14 cellular contexts compared by ENCODE assay signal in genomic region chr13:52903320-52903719, GRCh38. TPM values are rescaled to one million over a fixed set of nuclear protein-coding genes. Genes with fewer than 3 reads are reported as not detected.
DNase-seq lines count a peak whose midpoint lies in the region; ATAC-seq, FAIRE-seq and TF ChIP-seq lines count a peak whose summit lies in the region.
"Had no signal": no experiment of that assay in that cellular context is flagged by ENCODE, and none has a peak within 500 bp of the region (broad histone marks: within the 10 kb centered on the region; RNA-seq: fewer than 3 reads in every experiment).

No MANE protein-coding gene starts in this region.

- intact Hi-C loops in GM12878 (cut with micrococcal nuclease; ENCODE audit: unreplicated experiment): no loop called here

- FAIRE-seq in GM12878 (lab: Jason Lieb, UNC): peak; percentile 96

- H3K36me3 Mint-ChIP-seq in natural killer cell treated with Interleukin-12 subunit alpha and Interleukin-12 subunit beta and Interleukin-15 and Interleukin-18, amount 100 ng/mL, for 72 hours: no peaks in the 10 kb centered on the region
- H3K36me3 Mint-ChIP-seq: T-cell had no signal

- SMC1A ChIA-PET in GM12878 (lab: Charles Lee; ENCODE audit: uncharacterized antibody, unreplicated experiment): interaction anchor here (0.6 to 2.1 kb wide), 8 partner anchors 9 to 238 kb away, joined by 3 to 6 read pairs (median 3); no protein-coding TSS in a partner anchor

- no peaks in the 10 kb centered on the region for H4K20me1 ChIP-seq in GM12878 (ENCODE audit: control insufficient read depth, insufficient read depth)

- ATAC-seq in GM18907 (IDR thresholded peaks at IDR 0.05; ENCODE audit: unreplicated experiment): peak; percentile 95
- ATAC-seq in GM21576 (IDR thresholded peaks at IDR 0.05; ENCODE audit: unreplicated experiment): peak; percentile 99
- peak; percentile 92 for ATAC-seq in HG03175 (IDR thresholded peaks at IDR 0.05; ENCODE audit: unreplicated experiment)
- peak; percentile 99 for ATAC-seq in GM12878
- no peak for ATAC-seq in natural killer cell treated with Interleukin-12 subunit alpha and Interleukin-12 subunit beta and Interleukin-15 and Interleukin-18, amount 100 ng/mL, for 72 hours
- ATAC-seq: stimulated activated naive CD8-positive, alpha-beta T cell treated with anti-CD3 and anti-CD28 coated beads, Interleukin-15, amount 100 ng/mL, for 72 hours; T-cell had no signal

- no peak for TF ChIP-seq EP300 in GM12878 (IDR thresholded peaks at IDR 0.05; ENCODE audit: borderline replicate concordance in 1 of 2, control insufficient read depth in 1 of 2, low read depth in 2 of 2, low read length in 2 of 2)

- H3K4me2 ChIP-seq in GM12878 (ENCODE audit: control insufficient read depth, insufficient read depth): 0 out of 2 replicates have a peak overlapping the region, but pooled peaks have one; percentile 22

- H3K4me1 Mint-ChIP-seq in natural killer cell treated with Interleukin-12 subunit alpha and Interleukin-12 subunit beta and Interleukin-15 and Interleukin-18, amount 100 ng/mL, for 72 hours (ENCODE audit: low read depth in 2 of 2): peaks cover 0 to 4% of the 10 kb centered on the region in 2 donors
- H3K4me1 Mint-ChIP-seq: stimulated activated naive CD8-positive, alpha-beta T cell treated with anti-CD3 and anti-CD28 coated beads, Interleukin-15, amount 100 ng/mL, for 72 hours; T-cell had no signal

- H3K79me2 ChIP-seq in GM12878 (ENCODE audit: control insufficient read depth, insufficient read depth, low read length): no peaks in the 10 kb centered on the region

- H3K4me3 Mint-ChIP-seq in natural killer cell treated with Interleukin-12 subunit alpha and Interleukin-12 subunit beta and Interleukin-15 and Interleukin-18, amount 100 ng/mL, for 72 hours: no peak overlapping the region
- H3K4me3 Mint-ChIP-seq: stimulated activated naive CD8-positive, alpha-beta T cell treated with anti-CD3 and anti-CD28 coated beads, Interleukin-15, amount 100 ng/mL, for 72 hours; T-cell had no signal

- BruUV-seq in GM12878 (replicated peaks; lab: Mats Ljungman, UMichigan): no TSS peak

- TF ChIP-seq CTCF in GM12878 (IDR thresholded peaks at IDR 0.05 in 2 of 3, conservative IDR thresholded peaks at IDR 0.05 in 1 of 3; ENCODE audit: control insufficient read depth in 2 of 3, extremely low read depth in 1 of 3, insufficient read depth in 1 of 3, low read depth in 3 of 3, low read length in 3 of 3): no peak

- no peak for TF ChIP-seq POLR2A in GM12878 (IDR thresholded peaks at IDR 0.05; ENCODE audit: low read depth, low read length)

- H3K4me1 ChIP-seq in GM12878 (ENCODE audit: control insufficient read depth, insufficient read depth, low read length): peaks cover 9% of the 10 kb centered on the region; the same call in 1 of the 2 replicates

- RAD21 ChIA-PET in GM12878 (lab: Charles Lee; ENCODE audit: unreplicated experiment): interaction anchor here (1.9 to 2.9 kb wide), 3 partner anchors 18 to 238 kb away, joined by 6 to 12 read pairs (median 8); no protein-coding TSS in a partner anchor

- no peak overlapping the region for H3K27ac ChIP-seq in GM12878 (ENCODE audit: control insufficient read depth, insufficient read depth)
- H3K27ac ChIP-seq: epithelial cell of prostate had no signal

- no peak overlapping the region for H2AFZ ChIP-seq in GM12878 (ENCODE audit: control insufficient read depth, low read depth, low read length)

- H3K9me3 Mint-ChIP-seq in natural killer cell treated with Interleukin-12 subunit alpha and Interleukin-12 subunit beta and Interleukin-15 and Interleukin-18, amount 100 ng/mL, for 72 hours: no peaks in the 10 kb centered on the region
- H3K9me3 Mint-ChIP-seq: stimulated activated naive CD8-positive, alpha-beta T cell treated with anti-CD3 and anti-CD28 coated beads, Interleukin-15, amount 100 ng/mL, for 72 hours; T-cell had no signal

- no peak overlapping the region for H3K9ac ChIP-seq in GM12878 (ENCODE audit: control insufficient read depth, insufficient read depth, low read length)

- H3K27me3 ChIP-seq in GM12878 (replicated peaks in 1 of 2; ENCODE audit: control insufficient read depth in 2 of 2, insufficient read depth in 2 of 2, low read length in 1 of 2): peaks cover 0 to 2% of the 10 kb centered on the region in 2 experiments; a peak in 2 of 4 replicates

- DNase-seq in GM12878 (ENCODE audit: low read depth, low spot score) (peak; percentile 23), HuH-7 (ENCODE audit: low spot score) (no peak)
- no peak for DNase-seq in natural killer cell treated with Interleukin-12 subunit alpha and Interleukin-12 subunit beta and Interleukin-15 and Interleukin-18, amount 100 ng/mL, for 72 hours (ENCODE audit: low spot score)
- no peak for DNase-seq in activated CD8-positive, alpha-beta memory T cell treated with anti-CD3 and anti-CD28 coated beads, Interleukin-2, amount 50 U/mL, for 48 hours
- DNase-seq in activated naive CD4-positive, alpha-beta T cell (lab: John Stamatoyannopoulos, UW): no peak
- DNase-seq: GOT3; Kasumi-1; NCI-H510A; stimulated activated naive CD8-positive, alpha-beta T cell treated with anti-CD3 and anti-CD28 coated beads, Interleukin-15, amount 100 ng/mL, for 72 hours; T-cell had no signal

- POLR2A ChIA-PET in GM12878 (lab: Charles Lee): interaction anchor here (1.5 kb wide), 1 partner anchor 18 kb away, joined by 4 read pairs; no protein-coding TSS in a partner anchor

- CTCF ChIA-PET in GM12878 (lab: Yijun Ruan, JAX): interaction anchor here (1.3 to 5.9 kb wide), 4 partner anchors 18 to 238 kb away, joined by 3 to 34 read pairs (median 4); no protein-coding TSS in a partner anchor

- H3K36me3 ChIP-seq in GM12878 (ENCODE audit: control insufficient read depth in 2 of 2, insufficient read depth in 2 of 2, low read length in 1 of 2): no peaks in the 10 kb centered on the region

- H3K27ac Mint-ChIP-seq in natural killer cell treated with Interleukin-12 subunit alpha and Interleukin-12 subunit beta and Interleukin-15 and Interleukin-18, amount 100 ng/mL, for 72 hours: no peak overlapping the region
- H3K27ac Mint-ChIP-seq: stimulated activated naive CD8-positive, alpha-beta T cell treated with anti-CD3 and anti-CD28 coated beads, Interleukin-15, amount 100 ng/mL, for 72 hours; T-cell had no signal

- in situ Hi-C loops in GM12878 (cut with MboI): no loop called here

- no peaks in the 10 kb centered on the region for H3K9me3 ChIP-seq in GM12878 (replicated peaks; ENCODE audit: control insufficient read depth, insufficient read depth, low read length)

- TF ChIP-seq RAD21 in GM12878 (IDR thresholded peaks at IDR 0.05; ENCODE audit: insufficient read depth, low read depth, low read length): no peak

- 7% methylated on average over 4 of the region's 4 CpGs for WGBS in GM12878 (ENCODE audit: insufficient coverage, insufficient replicate concordance, low lambda C conversion rate, missing lambda C conversion rate)

- H3K27me3 Mint-ChIP-seq in natural killer cell treated with Interleukin-12 subunit alpha and Interleukin-12 subunit beta and Interleukin-15 and Interleukin-18, amount 100 ng/mL, for 72 hours: peaks cover 19 to 25% of the 10 kb centered on the region in 2 donors

- H3K4me3 ChIP-seq in GM12878: no peak overlapping the region

TF ChIP-seq in GM12878, 131 proteins besides CTCF, POLR2A, EP300 and RAD21:
- TF ChIP-seq EZH2 (IDR thresholded peaks at IDR 0.05; ENCODE audit: borderline replicate concordance, control insufficient read depth, low read depth, low read length): no peak
- TF ChIP-seq SMARCA5 (IDR thresholded peaks at IDR 0.05): peak; percentile 64; the same call in 1 of the 2 replicates
- no peak for TF ChIP-seq NR2C2 (IDR thresholded peaks at IDR 0.05; ENCODE audit: borderline replicate concordance, control insufficient read depth, insufficient read length, low read depth)
- 0 out of 2 replicates have a peak, but pooled peaks have one; percentile 10 for TF ChIP-seq ZSCAN29 (IDR thresholded peaks at IDR 0.05)
- peak; percentile 10; the same call in 1 of the 2 replicates for TF ChIP-seq MTA2 (IDR thresholded peaks at IDR 0.05; ENCODE audit: low read depth)
- no peak for TF ChIP-seq RAD51 (IDR thresholded peaks at IDR 0.05)
- TF ChIP-seq RUNX3 (IDR thresholded peaks at IDR 0.05; ENCODE audit: low read length): peak; percentile 13; the same call in 1 of the 2 replicates
- TF ChIP-seq SPI1 (IDR thresholded peaks at IDR 0.05; ENCODE audit: borderline replicate concordance, insufficient read depth, low read depth, low read length): peak; percentile 89
- no peak for TF ChIP-seq GABPA (IDR thresholded peaks at IDR 0.05; ENCODE audit: low read depth)
- TF ChIP-seq ZNF24 (IDR thresholded peaks at IDR 0.05): 0 out of 2 replicates have a peak, but pooled peaks have one; percentile 32
- 0 out of 2 replicates have a peak, but pooled peaks have one; percentile 26 for TF ChIP-seq DPF2 (IDR thresholded peaks at IDR 0.05)
- no peak for TF ChIP-seq BACH1 (IDR thresholded peaks at IDR 0.05; ENCODE audit: borderline replicate concordance)
TF ChIP-seq in GM12878: peak in this region for 7.

RNA-seq across cellular contexts. Expression of gene PCDH8, which starts 54.9 kb away (rescaled TPM):
- not detected in 2 replicates for total RNA-seq in GM12878 (2013; cell fraction: nucleolus; rRNA removed)
- 0.38 and 0.62 TPM in 2 replicates for total RNA-seq in GM12878 (2014; rRNA removed)
- 0.41 and 0.45 TPM in 2 replicates for total RNA-seq in GM12878 (2014; rRNA removed; fragmentation: Illumina TruSeq; extraction: Trizol)
- 0.16 and 0.31 TPM in 2 replicates for total RNA-seq in GM12878 (2021)
- polyA plus RNA-seq in GM12878 (2011; ENCODE audit: low read depth): not detected
- polyA plus RNA-seq in GM12878 (2011; rRNA removed): not detected in 2 replicates
- not detected in 2 replicates for polyA plus RNA-seq in GM12878 (2011; cell fraction: cytosol; rRNA removed)
- 0.15 TPM in 1 of 2 replicates, not detected in the other for polyA plus RNA-seq in GM12878 (2011; cell fraction: nucleus; rRNA removed)
- polyA plus RNA-seq in GM12878 (2012): 0.03 TPM in 1 of 2 replicates, not detected in the other
- polyA plus RNA-seq in GM12878 (2014; fragmentation: Illumina TruSeq; extraction: Trizol): 0.72 and 0.86 TPM in 2 replicates
- polyA plus RNA-seq in GM12878 (2014; fragmentation: Nextera tagmentation; extraction: Ambion mirVana): under 1 TPM; 0.03 to 0.22 TPM
- polyA plus RNA-seq in GM12878 (2014; rRNA removed): 0.11 and 0.86 TPM in 2 replicates
- polyA plus RNA-seq in GM12878 (2016; fragmentation: Nextera tagmentation; extraction: Ambion mirVana): under 1 TPM; 0.15 to 0.84 TPM
- not detected in 2 replicates for polyA minus RNA-seq in GM12878 (2011; rRNA and poly(A)+ RNA removed)
- not detected in 2 replicates for polyA minus RNA-seq in GM12878 (2011; cell fraction: cytosol; rRNA and poly(A)+ RNA removed)
- not detected in 2 replicates for polyA minus RNA-seq in GM12878 (2011; cell fraction: nucleus; rRNA and poly(A)+ RNA removed)
- total RNA-seq in natural killer cell treated with Interleukin-12 subunit alpha and Interleukin-12 subunit beta and Interleukin-15 and Interleukin-18, amount 100 ng/mL, for 72 hours: not detected
- total RNA-seq: T-cell had no signal

Comparison
In these comparisons a context has a peak if more than half of its experiments do, and no peak if none do; other contexts are left out.
1. ATAC-seq: peak in GM18907 (single experiment), GM21576 (single experiment), HG03175 (single experiment) and GM12878 (single experiment); none in natural killer cell treated with Interleukin-12 subunit alpha and Interleukin-12 subunit beta and Interleukin-15 and Interleukin-18, amount 100 ng/mL, for 72 hours (0 of 2).